Comparison of ENCODE assay signal across 23 cellular contexts in genomic region chr6:7526755-7527154, GRCh38.
"Had no signal": no experiment of that assay in that cellular context is flagged by ENCODE, and none has a peak within 500 bp of the region (broad histone marks: within the 10 kb centered on the region; RNA-seq: fewer than 3 reads in every experiment).

No MANE protein-coding gene starts in this region.

- H3K27me3 Mint-ChIP-seq: progenitor cell of endocrine pancreas had no signal

- H3K9me3 ChIP-seq: left lung, tibial artery had no signal

- H3K27ac ChIP-seq: left lung, tibial artery had no signal

- H3K4me1 Mint-ChIP-seq: activated CD4-positive, alpha-beta T cell treated with anti-CD3 and anti-CD28 coated beads for 36 hours; activated naive CD8-positive, alpha-beta T cell treated with anti-CD3 and anti-CD28 coated beads, Interleukin-2, amount 10 ng/mL, durations not matched to agents 7 days and 5 days; activated T-helper 17 cell treated with anti-CD3 and anti-CD28 coated beads, Interleukin-2, amount 50 U/mL, for 72 hours; brain had no signal

- H3K36me3 Mint-ChIP-seq: activated naive CD8-positive, alpha-beta T cell treated with anti-CD3 and anti-CD28 coated beads, Interleukin-2, amount 10 ng/mL, durations not matched to agents 7 days and 5 days; brain had no signal

- H3K9me3 Mint-ChIP-seq: activated naive CD8-positive, alpha-beta T cell treated with anti-CD3 and anti-CD28 coated beads, Interleukin-2, amount 10 ng/mL, durations not matched to agents 7 days and 5 days; activated T-helper 17 cell treated with anti-CD3 and anti-CD28 coated beads, Interleukin-2, amount 50 U/mL, for 72 hours; brain; nephron progenitor cell; T-helper 1 cell treated with Interleukin-12 subunit alpha and Interleukin-12 subunit beta and Interleukin-4 antibody, amounts not matched to agents 30 μg/mL and 1 μg/mL, for 36 hours had no signal

- DNase-seq: activated CD4-positive, alpha-beta T cell treated with anti-CD3 and anti-CD28 coated beads for 36 hours; activated CD4-positive, alpha-beta T cell treated with anti-CD3 and anti-CD28 coated beads, Interleukin-2, amount 50 U/mL, for 48 hours; activated naive CD4-positive, alpha-beta T cell; activated naive CD8-positive, alpha-beta T cell treated with anti-CD3 and anti-CD28 coated beads, Interleukin-2, amount 10 ng/mL, durations not matched to agents 7 days and 5 days; amygdala; central memory CD4-positive, alpha-beta T cell; erythroblast; foreskin melanocyte; glutamatergic neuron; hippocampal formation; kidney; left lung; mammary epithelial cell; nephron progenitor cell; stimulated activated CD4-positive, alpha-beta T cell treated with anti-CD3 and anti-CD28 coated beads, Interleukin-12 subunit alpha, Interleukin-12 subunit beta, amount 100 ng/mL, for 4 hours; stimulated activated CD4-positive, alpha-beta T cell treated with anti-CD3 and anti-CD28 coated beads, Interleukin-1b, Interleukin-23, amount 100 ng/mL, for 48 hours; stimulated activated naive CD8-positive, alpha-beta T cell treated with anti-CD3 and anti-CD28 coated beads, Interleukin-15, Interleukin-2, amounts not matched to agents 100 U/mL and 50 U/mL, for 24 hours; substantia nigra; tibial artery had no signal

- ATAC-seq: activated CD4-positive, alpha-beta T cell treated with anti-CD3 and anti-CD28 coated beads for 36 hours; activated T-helper 17 cell treated with anti-CD3 and anti-CD28 coated beads, Interleukin-2, amount 50 U/mL, for 72 hours; left lung; stimulated activated naive CD8-positive, alpha-beta T cell treated with anti-CD3 and anti-CD28 coated beads, Interleukin-15, Interleukin-2, amounts not matched to agents 100 U/mL and 50 U/mL, for 24 hours had no signal

- H3K36me3 ChIP-seq: left lung, tibial artery had no signal

- H3K4me3 ChIP-seq: left lung, tibial artery had no signal

- H3K27ac Mint-ChIP-seq: activated CD4-positive, alpha-beta T cell treated with anti-CD3 and anti-CD28 coated beads for 36 hours; activated naive CD8-positive, alpha-beta T cell treated with anti-CD3 and anti-CD28 coated beads, Interleukin-2, amount 10 ng/mL, durations not matched to agents 7 days and 5 days; activated T-helper 17 cell treated with anti-CD3 and anti-CD28 coated beads, Interleukin-2, amount 50 U/mL, for 72 hours; brain; nephron progenitor cell; T-helper 1 cell treated with Interleukin-12 subunit alpha and Interleukin-12 subunit beta and Interleukin-4 antibody, amounts not matched to agents 30 μg/mL and 1 μg/mL, for 36 hours had no signal

- H3K4me1 ChIP-seq: left lung, tibial artery had no signal

- H3K4me3 Mint-ChIP-seq: activated CD4-positive, alpha-beta T cell treated with anti-CD3 and anti-CD28 coated beads for 36 hours; activated naive CD8-positive, alpha-beta T cell treated with anti-CD3 and anti-CD28 coated beads, Interleukin-2, amount 10 ng/mL, durations not matched to agents 7 days and 5 days; activated T-helper 17 cell treated with anti-CD3 and anti-CD28 coated beads, Interleukin-2, amount 50 U/mL, for 72 hours; brain; nephron progenitor cell; T-helper 1 cell treated with Interleukin-12 subunit alpha and Interleukin-12 subunit beta and Interleukin-4 antibody, amounts not matched to agents 30 μg/mL and 1 μg/mL, for 36 hours had no signal
